In genomic region chr2:191319181-191319580, GRCh38 we compare ENCODE assay signal across 13 cellular contexts.
DNase-seq lines count a peak whose midpoint lies in the region; ATAC-seq and TF ChIP-seq lines count a peak whose summit lies in the region.
"Had no signal": no experiment of that assay in that cellular context is flagged by ENCODE, and none has a peak within 500 bp of the region (broad histone marks: within the 10 kb centered on the region; RNA-seq: fewer than 3 reads in every experiment).

No MANE protein-coding gene starts in this region.

- H3K4me1 ChIP-seq in mesodermal cell (ENCODE audit: control insufficient read depth, insufficient read depth, low read length, poor library complexity, severe bottlenecking), result peaks cover 71% of the 10 kb centered on the region
- H3K4me1 ChIP-seq in gastroesophageal sphincter, result peaks cover 0 to 42% (median 17%) of the 10 kb centered on the region in 3 donors

- POLR2A ChIA-PET in AG04450 (lab: Yijun Ruan, JAX), result interaction anchor here (1.0 to 2.2 kb wide), 4 partner anchors 24 to 73 kb away, joined by 3 to 7 read pairs (median 4); no protein-coding TSS in a partner anchor

- no peak for TF ChIP-seq CTCF in AG04450 (IDR thresholded peaks at IDR 0.05; ENCODE audit: low read depth, low read length)
- TF ChIP-seq CTCF in epithelial cell of esophagus (IDR thresholded peaks at IDR 0.05; ENCODE audit: insufficient read depth, low read depth, low read length, missing control alignments), result no peak
- TF ChIP-seq CTCF in gastroesophageal sphincter (IDR thresholded peaks at IDR 0.05), result no peak

- H3K27me3 ChIP-seq in AG04450 (ENCODE audit: control insufficient read depth, insufficient read depth, low read length), result no peaks in the 10 kb centered on the region
- H3K27me3 ChIP-seq in MG63, result no peaks in the 10 kb centered on the region
- H3K27me3 ChIP-seq in gastroesophageal sphincter, result no peaks in the 10 kb centered on the region
- H3K27me3 ChIP-seq: BLaER1 treated with 17β-estradiol and CSF1 and Interleukin-3, amounts not matched to agents 10 nM and 100 nM; upper lobe of left lung had no signal

- WGBS in mesodermal cell (ENCODE audit: insufficient coverage in 2 of 2), 2 experiments, result 50 to 83% methylated on average over 1 to 2 of the region's 2 CpGs
- WGBS in gastroesophageal sphincter (ENCODE audit: low coverage in 1 of 2), 2 donors, result 24 to 50% methylated on average over 1 to 2 of the region's 2 CpGs

- H3K36me3 ChIP-seq in MG63, result peaks cover 2% of the 10 kb centered on the region
- no peaks in the 10 kb centered on the region for H3K36me3 ChIP-seq in mesodermal cell (ENCODE audit: control insufficient read depth, insufficient read depth, low read length)
- H3K36me3 ChIP-seq in gastroesophageal sphincter, result no peaks in the 10 kb centered on the region
- H3K36me3 ChIP-seq: upper lobe of left lung, WERI-Rb-1 had no signal

- H3K27ac ChIP-seq in AG04450 (ENCODE audit: low read depth, low read length) (peak overlapping the region; percentile 49), mesodermal cell (ENCODE audit: low read depth, low read length, severe bottlenecking) (peak overlapping the region; percentile 87), gastroesophageal sphincter (peak overlapping the region in 1 of 4 donors; percentile 38)
- H3K27ac ChIP-seq: BLaER1 treated with 17β-estradiol and CSF1 and Interleukin-3, amounts not matched to agents 10 nM and 100 nM; WERI-Rb-1 had no signal

- H3K9me3 ChIP-seq in AG04450 (ENCODE audit: control insufficient read depth, insufficient read depth, low read length) (no peaks in the 10 kb centered on the region), MG63 (peaks cover 4% of the 10 kb centered on the region), mesodermal cell (ENCODE audit: control insufficient read depth, low read length) (peaks cover 4% of the 10 kb centered on the region), gastroesophageal sphincter (no peaks in the 10 kb centered on the region)
- H3K9me3 ChIP-seq: upper lobe of left lung had no signal

- no peak for ATAC-seq in gastroesophageal sphincter
- ATAC-seq in GM18909 (IDR thresholded peaks at IDR 0.05; ENCODE audit: poor library complexity, unreplicated experiment), result no peak
- no peak for ATAC-seq in GM19467 (IDR thresholded peaks at IDR 0.05; ENCODE audit: unreplicated experiment)
- ATAC-seq: activated T-cell treated with anti-CD3 and anti-CD28 coated beads, Interleukin-2, amount 50 U/mL, for 4 hours had no signal

- no peak for TF ChIP-seq POLR2A in gastroesophageal sphincter (IDR thresholded peaks at IDR 0.05)

- CTCF ChIA-PET in AG04450 (lab: Charles Lee), result interaction anchor here (0.9 kb wide), 1 partner anchor 101 kb away, joined by 3 read pairs; no protein-coding TSS in a partner anchor

- TF ChIP-seq EP300 in gastroesophageal sphincter (IDR thresholded peaks at IDR 0.05), result no peak

- H3K4me3 ChIP-seq in AG04450 (ENCODE audit: low read depth, low read length) (no peak overlapping the region), MG63 (no peak overlapping the region), epithelial cell of esophagus (ENCODE audit: low read length) (no peak overlapping the region), mesodermal cell (ENCODE audit: extremely low read depth, insufficient read depth, low read length, poor library complexity, severe bottlenecking) (no peak overlapping the region), gastroesophageal sphincter (no peak overlapping the region)
- H3K4me3 ChIP-seq: BLaER1 treated with 17β-estradiol and CSF1 and Interleukin-3, amounts not matched to agents 10 nM and 100 nM; upper lobe of left lung had no signal

- no peak for DNase-seq in AG04450 (ENCODE audit: low read depth, low spot score)
- peak; percentile 56 for DNase-seq in MG63
- DNase-seq in epithelial cell of esophagus (ENCODE audit: low read depth), result peak; percentile 86
- no peak for DNase-seq in epidermal melanocyte (ENCODE audit: insufficient read length, low spot score)
- DNase-seq: activated T-cell treated with anti-CD3 and anti-CD28 coated beads, Interleukin-2, amount 50 U/mL, for 4 hours; NCI-H2081; upper lobe of left lung; WERI-Rb-1 had no signal

Comparison
In these comparisons a context has a peak if more than half of its experiments do, and no peak if none do; other contexts are left out.
1. DNase-seq: peak in MG63 (single experiment) and epithelial cell of esophagus (single experiment); none in AG04450 (single experiment) and epidermal melanocyte (single experiment).